Comparison of ENCODE assay signal across 12 cellular contexts in genomic region chr2:181754136-181754535, GRCh38.
"Had no signal": no experiment of that assay in that cellular context is flagged by ENCODE, and none has a peak within 500 bp of the region (broad histone marks: within the 10 kb centered on the region; RNA-seq: fewer than 3 reads in every experiment).

No MANE protein-coding gene starts in this region.

- FAIRE-seq: colon, small intestine had no signal

- H3K9me3 ChIP-seq: neutrophil had no signal

- H3K36me3 ChIP-seq: neutrophil had no signal

- H3K4me3 ChIP-seq: hepatocyte had no signal

- H3K27me3 ChIP-seq: hepatocyte, neutrophil had no signal

- DNase-seq: cerebellar nuclear complex; dermis blood vessel endothelial cell; head of caudate nucleus; left colon; right cardiac atrium; small intestine; stimulated activated CD4-positive, alpha-beta T cell treated with anti-CD3 and anti-CD28 coated beads, Interleukin-12 subunit alpha, Interleukin-12 subunit beta, amount 100 ng/mL, for 4 hours; stimulated activated naive CD4-positive, alpha-beta T cell treated with Interleukin-2 at 50 U/mL for 16 hours had no signal

- ATAC-seq: left colon; natural killer cell treated with Interleukin-12 subunit alpha and Interleukin-12 subunit beta and Interleukin-15 and Interleukin-18, amount 100 ng/mL, for 72 hours had no signal

- H3K27ac ChIP-seq: hepatocyte, neutrophil had no signal
